ENCODE assay signal across 19 cellular contexts in genomic region chr15:50210462-50211264, GRCh38. TPM values are rescaled to one million over a fixed set of nuclear protein-coding genes. Genes with fewer than 3 reads are reported as not detected.
A peak's percentile ranks its signal among the peaks of the same experiment; 100 is the strongest.
DNase-seq lines count a peak whose midpoint lies in the region; ATAC-seq and TF ChIP-seq lines count a peak whose summit lies in the region.
"Had no signal": no experiment of that assay in that cellular context is flagged by ENCODE, and none has a peak within 500 bp of the region (broad histone marks: within the 10 kb centered on the region; RNA-seq: fewer than 3 reads in every experiment).

No MANE protein-coding gene starts in this region.

- TF ChIP-seq CTCF in brain (conservative IDR thresholded peaks at IDR 0.05) (no peak), transverse colon (IDR thresholded peaks at IDR 0.05) (no peak)

- in situ Hi-C loops in transverse colon (cut with MboI; ENCODE audit: low pct_ligation_motif_present in 1 of 4, low pct_unique_long_range_greater_than_20kb in 1 of 4, low sequenced_read_pairs in 3 of 4), result no loop called here

- 54% methylated on average over 7 of the region's 8 CpGs; no CpG with 5 or more reads in 1 of the 2 donors for WGBS in transverse colon (ENCODE audit: low coverage in 1 of 2), 2 donors

- no peaks in the 10 kb centered on the region for H3K4me1 ChIP-seq in HUES48 (ENCODE audit: control insufficient read depth, insufficient read depth, low read length)
- H3K4me1 ChIP-seq in transverse colon, result peaks cover 3 to 23% (median 13%) of the 10 kb centered on the region in 4 donors
- H3K4me1 ChIP-seq: BE2C, breast epithelium, lower lobe of right lung, psoas muscle had no signal

- H3K36me3 Mint-ChIP-seq in brain, result peaks cover 17% of the 10 kb centered on the region

- H3K9me3 Mint-ChIP-seq in brain, result peaks cover 12 to 30% (median 16%) of the 10 kb centered on the region in 5 experiments

- H3K36me3 ChIP-seq in HUES48 (ENCODE audit: control insufficient read depth, insufficient read depth, low read length) (no peaks in the 10 kb centered on the region), transverse colon (peaks cover 0 to 3% (median 0%) of the 10 kb centered on the region in 4 donors)
- H3K36me3 ChIP-seq: BE2C, breast epithelium, lower lobe of right lung had no signal

- peaks cover 6% of the 10 kb centered on the region for H3K27me3 Mint-ChIP-seq in brain
- H3K27me3 Mint-ChIP-seq: natural killer cell treated with Interleukin-12 subunit alpha and Interleukin-12 subunit beta and Interleukin-15 and Interleukin-18, amount 100 ng/mL, for 72 hours had no signal

- no peak overlapping the region for H3K9ac ChIP-seq in HUES48 (ENCODE audit: low read depth, low read length)

- H3K4me3 ChIP-seq in HUES48 (ENCODE audit: low read depth, low read length), result no peak overlapping the region
- no peak overlapping the region for H3K4me3 ChIP-seq in transverse colon
- H3K4me3 ChIP-seq: breast epithelium, dorsolateral prefrontal cortex, lower lobe of right lung, psoas muscle had no signal

- no peak for TF ChIP-seq POLR2A in transverse colon (IDR thresholded peaks at IDR 0.05)

- H3K9me3 ChIP-seq in HUES48 (ENCODE audit: control insufficient read depth, insufficient read depth, low read length) (no peaks in the 10 kb centered on the region), transverse colon (peaks cover 0 to 6% of the 10 kb centered on the region in 2 donors)
- H3K9me3 ChIP-seq: BE2C, lower lobe of right lung, psoas muscle had no signal

- no peak overlapping the region for H3K4me3 Mint-ChIP-seq in brain
- H3K4me3 Mint-ChIP-seq: natural killer cell treated with Interleukin-12 subunit alpha and Interleukin-12 subunit beta and Interleukin-15 and Interleukin-18, amount 100 ng/mL, for 72 hours had no signal

- ATAC-seq in HG02571 (IDR thresholded peaks at IDR 0.05; ENCODE audit: unreplicated experiment), result no peak
- ATAC-seq: lower lobe of right lung; natural killer cell treated with Interleukin-12 subunit alpha and Interleukin-12 subunit beta and Interleukin-15 and Interleukin-18, amount 100 ng/mL, for 72 hours; psoas muscle had no signal

- no peaks in the 10 kb centered on the region for H3K27me3 ChIP-seq in HUES48 (ENCODE audit: control insufficient read depth, insufficient read depth, low read length)
- H3K27me3 ChIP-seq in transverse colon, result no peaks in the 10 kb centered on the region
- H3K27me3 ChIP-seq: breast epithelium had no signal

- peaks cover 4% of the 10 kb centered on the region for H3K4me1 Mint-ChIP-seq in brain

- DNase-seq in kidney tubule cell (ENCODE audit: low spot score) (peak; percentile 70), transverse colon (peak; percentile 92), NCI-H187 (lab: John Stamatoyannopoulos, UW) (no peak), NOMO-1 (lab: John Stamatoyannopoulos, UW; ENCODE audit: unreplicated experiment in 2 of 2) (no peak)
- no peak for DNase-seq in activated CD4-positive, CD25-positive, alpha-beta regulatory T cell treated with anti-CD3 and anti-CD28 coated beads, Interleukin-2, amount 50 U/mL, for 72 hours
- DNase-seq: activated naive CD4-positive, alpha-beta T cell treated with Interleukin-2 at 50 U/mL for 16 hours; BE2C; DMS79; dorsolateral prefrontal cortex; lower lobe of right lung; MM.1S; NCI-H2029 treated with DMSO at 0.1 percent for 48 hours; NCI-H526; psoas muscle had no signal

- intact Hi-C loops in transverse colon (cut with DNase I; ENCODE audit: low total_unique reads), result no loop called here

- H3K27ac ChIP-seq in HUES48 (ENCODE audit: low read depth, low read length) (peak overlapping the region; percentile 46), transverse colon (peak overlapping the region; percentile 56 to 83 (median 78))
- H3K27ac ChIP-seq: breast epithelium, dorsolateral prefrontal cortex, lower lobe of right lung, psoas muscle had no signal

- TF ChIP-seq EP300 in transverse colon (IDR thresholded peaks at IDR 0.05; ENCODE audit: low read depth), result no peak

- H3K27ac Mint-ChIP-seq in brain, result peak overlapping the region in 3 of 5 experiments; percentile 45 to 77 (median 50)
- H3K27ac Mint-ChIP-seq: natural killer cell treated with Interleukin-12 subunit alpha and Interleukin-12 subunit beta and Interleukin-15 and Interleukin-18, amount 100 ng/mL, for 72 hours had no signal

RNA-seq across cellular contexts. Expression of gene SLC27A2, which starts 28.7 kb away (rescaled TPM):
- polyA plus RNA-seq in brain (ENCODE audit: insufficient read depth, low read depth, low replicate concordance), result 5.2 TPM
- total RNA-seq in transverse colon, result 10 to 100 TPM in 2 of 4 donors, 1 to 10 TPM in 2; 8.2 to 38.3 (median 21.5) TPM
- total RNA-seq: psoas muscle had no signal

RNA-seq across cellular contexts. Expression of gene HDC, which starts 54.9 kb away (rescaled TPM):
- not detected for polyA plus RNA-seq in brain (ENCODE audit: insufficient read depth, low read depth, low replicate concordance)
- under 1 TPM in 2 of 4 donors, not detected in 2; 0.14 to 0.64 TPM for total RNA-seq in transverse colon

Comparison
In these comparisons a context has a peak if more than half of its experiments do, and no peak if none do; other contexts are left out.
1. DNase-seq: peak in kidney tubule cell (single experiment) and transverse colon (single experiment); none in NCI-H187 (0 of 2), NOMO-1 (0 of 2) and activated CD4-positive, CD25-positive, alpha-beta regulatory T cell treated with anti-CD3 and anti-CD28 coated beads, Interleukin-2, amount 50 U/mL, for 72 hours (single experiment).